Comparison of ENCODE assay signal across 8 cellular contexts in genomic region chr2:218034497-218035213, GRCh38. TPM values are rescaled to one million over a fixed set of nuclear protein-coding genes. Genes with fewer than 3 reads are reported as not detected.
DNase-seq lines count a peak whose midpoint lies in the region; ATAC-seq, FAIRE-seq and TF ChIP-seq lines count a peak whose summit lies in the region.
"Not testable (repeated sequence)": the region's sequence is repeated elsewhere in the genome, so short reads cannot be mapped to it uniquely, and the experiment has no call there.

No MANE protein-coding gene starts in this region.

- peak overlapping the region; percentile 7 for H3K9ac ChIP-seq in adipocyte (ENCODE audit: low read length)

- TF ChIP-seq POLR2A in GM12891 (IDR thresholded peaks at IDR 0.05; ENCODE audit: low read depth, low read length); prostate gland (IDR thresholded peaks at IDR 0.05); uterus (IDR thresholded peaks at IDR 0.05): not testable (repeated sequence)

- H3K4me3 ChIP-seq in adipocyte (ENCODE audit: low read length) (peak overlapping the region; percentile 69), left ventricle myocardium inferior (peak overlapping the region; percentile 50)
- not testable (repeated sequence) for H3K4me3 ChIP-seq in prostate gland, uterus

- peak; percentile 79 for TF ChIP-seq CTCF in left ventricle myocardium inferior (IDR thresholded peaks at IDR 0.05; ENCODE audit: borderline replicate concordance)
- TF ChIP-seq CTCF in prostate gland (IDR thresholded peaks at IDR 0.05), result peak; percentile 34 to 78 (median 69)
- peak; percentile 10 to 74 (median 58) for TF ChIP-seq CTCF in uterus (IDR thresholded peaks at IDR 0.05)

- not testable (repeated sequence) for H3K36me3 ChIP-seq in adipocyte (ENCODE audit: control insufficient read depth, insufficient read depth, low read length, severe bottlenecking); left ventricle myocardium inferior; prostate gland; uterus

- not testable (repeated sequence) for H3K27me3 ChIP-seq in adipocyte (replicated peaks; ENCODE audit: control insufficient read depth, insufficient read depth, low read length); prostate gland (replicated peaks; ENCODE audit: insufficient read depth); uterus
- peaks cover 17% of the 10 kb centered on the region for H3K27me3 ChIP-seq in left ventricle myocardium inferior (ENCODE audit: low read depth)

- intact Hi-C loops in left ventricle myocardium inferior (cut with micrococcal nuclease), result loop anchor here (10.0 kb wide), 1 partner anchor 250 kb away; no protein-coding TSS in a partner anchor
- intact Hi-C loops in prostate gland (cut with DNase I), result not testable (repeated sequence)
- intact Hi-C loops in uterus (cut with DNase I; ENCODE audit: low total_unique reads), result loop anchor here (2.0 kb wide), 1 partner anchor 250 kb away; no protein-coding TSS in a partner anchor

- not testable (repeated sequence) for H3K27ac ChIP-seq in left ventricle myocardium inferior (replicated peaks); uterus
- peak overlapping the region in 1 of 2 donors; percentile 59 for H3K27ac ChIP-seq in prostate gland

- ATAC-seq in HG02840 (IDR thresholded peaks at IDR 0.05; ENCODE audit: low FRiP score, unreplicated experiment), result peak; percentile 66

- peak; percentile 100 for FAIRE-seq in GM12891 (lab: Jason Lieb, UNC)

- peak; percentile 69 for DNase-seq in GM12891 (ENCODE audit: insufficient read length, low spot score)
- DNase-seq in NCI-H128 (lab: John Stamatoyannopoulos, UW; ENCODE audit: unreplicated experiment), result peak; percentile 3
- DNase-seq in T-helper 1 cell, result peak in 4 of 5 donors; percentile 32 to 65 (median 56)
- peak; percentile 84 for DNase-seq in adipocyte (ENCODE audit: low read depth)
- DNase-seq in left ventricle myocardium inferior, result peak; percentile 65
- peak; percentile 62 for DNase-seq in prostate gland (ENCODE audit: low spot score)
- DNase-seq in uterus, result peak; percentile 61 to 68

- not testable (repeated sequence) for H3K9me3 ChIP-seq in adipocyte (ENCODE audit: control insufficient read depth, low read length); left ventricle myocardium inferior (replicated peaks); prostate gland; uterus

- 30% methylated on average over 23 of the region's 24 CpGs for WGBS in prostate gland

- H3K4me1 ChIP-seq in adipocyte (ENCODE audit: control insufficient read depth, insufficient read depth, low read length); prostate gland (replicated peaks); uterus: not testable (repeated sequence)
- peaks cover 26% of the 10 kb centered on the region for H3K4me1 ChIP-seq in left ventricle myocardium inferior

TF ChIP-seq in GM12891, 5 proteins besides CTCF, POLR2A, EP300 and RAD21:
- peak; percentile 30; the same call in 1 of the 2 replicates for TF ChIP-seq TAF1 (IDR thresholded peaks at IDR 0.05; ENCODE audit: low read depth, low read length)
- 0 out of 2 replicates have a peak, but pooled peaks have one; percentile 28 for TF ChIP-seq POU2F2 (IDR thresholded peaks at IDR 0.05; ENCODE audit: low read depth, low read length)
- 0 out of 2 replicates have a peak, but pooled peaks have one; percentile 18 for TF ChIP-seq SPI1 (IDR thresholded peaks at IDR 0.05; ENCODE audit: low read depth, low read length)
TF ChIP-seq in GM12891: peak in this region for 3; not testable (repeated sequence) for 2.

RNA-seq across cellular contexts. Expression of gene TNS1, which starts 31.9 kb away (rescaled TPM):
- 1.7 TPM for polyA plus RNA-seq in GM12891 (2012; ENCODE audit: low read depth, missing spikeins)
- total RNA-seq in left ventricle myocardium inferior, result 828 TPM
- 100 to 1,000 TPM; 238 to 659 TPM for total RNA-seq in prostate gland
- total RNA-seq in uterus, result 1,000 to 10,000 TPM in 1 of 4 donors, 100 to 1,000 TPM in 3; 144 to 1,338 (median 313) TPM

RNA-seq across cellular contexts. Expression of gene RUFY4, which starts 34.4 kb away (rescaled TPM):
- 6.0 TPM for polyA plus RNA-seq in GM12891 (2012; ENCODE audit: low read depth, missing spikeins)
- total RNA-seq in left ventricle myocardium inferior, result not detected
- total RNA-seq in prostate gland, result under 1 TPM; 0.11 to 0.27 TPM
- under 1 TPM in 1 of 4 donors, not detected in 3; 0.07 TPM for total RNA-seq in uterus

Comparison
In these comparisons a context has a peak if more than half of its experiments do, and no peak if none do; other contexts are left out.
1. DNase-seq: peak in every context shown above with its lines; median percentile 84 in adipocyte; 69 in GM12891; 65 in left ventricle myocardium inferior; 64 in uterus; 62 in prostate gland; 56 in T-helper 1 cell; 3 in NCI-H128.